In the genomic region with DNA sequence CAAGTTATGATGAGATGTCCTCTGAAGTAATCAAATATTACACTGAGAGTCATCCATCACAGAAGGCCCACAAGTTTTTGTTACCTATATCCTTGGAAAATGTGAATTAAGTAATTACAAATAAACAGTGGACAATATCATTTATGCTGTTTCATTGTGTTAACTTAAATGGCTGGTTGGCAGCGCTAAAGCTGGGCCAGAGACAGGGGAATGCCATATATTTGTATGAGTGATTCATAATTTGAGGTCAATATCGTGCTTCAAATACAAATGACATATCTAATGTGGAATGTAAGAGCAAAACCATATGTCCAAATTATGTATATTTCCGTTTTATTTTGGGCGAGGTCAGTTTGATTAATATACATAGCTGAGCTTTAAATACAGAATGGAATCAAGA, we compare ENCODE assay signal across 18 cellular contexts.
"Had no signal": no experiment of that assay in that cellular context is flagged by ENCODE, and none has a peak within 500 bp of the region (broad histone marks: within the 10 kb centered on the region; RNA-seq: fewer than 3 reads in every experiment).

No MANE protein-coding gene starts in this region.

- H3K4me1 Mint-ChIP-seq: activated naive CD8-positive, alpha-beta T cell treated with anti-CD3 and anti-CD28 coated beads, Interleukin-2, amount 10 ng/mL, durations not matched to agents 7 days and 5 days had no signal

- FAIRE-seq: small intestine had no signal

- H3K4me3 Mint-ChIP-seq: activated naive CD8-positive, alpha-beta T cell treated with anti-CD3 and anti-CD28 coated beads, Interleukin-2, amount 10 ng/mL, durations not matched to agents 7 days and 5 days; natural killer cell treated with Interleukin-12 subunit alpha and Interleukin-12 subunit beta and Interleukin-15 and Interleukin-18, amount 100 ng/mL, for 72 hours had no signal

- H3K9me3 ChIP-seq: transverse colon had no signal

- H3K27ac ChIP-seq: left ventricle myocardium inferior, transverse colon, VCaP had no signal

- H3K27ac Mint-ChIP-seq: activated naive CD8-positive, alpha-beta T cell treated with anti-CD3 and anti-CD28 coated beads, Interleukin-2, amount 10 ng/mL, durations not matched to agents 7 days and 5 days; natural killer cell treated with Interleukin-12 subunit alpha and Interleukin-12 subunit beta and Interleukin-15 and Interleukin-18, amount 100 ng/mL, for 72 hours; progenitor cell of endocrine pancreas had no signal

- DNase-seq: activated CD4-positive, alpha-beta T cell treated with anti-CD3 and anti-CD28 coated beads for 1 hour; activated CD4-positive, alpha-beta T cell treated with anti-CD3 and anti-CD28 coated beads, Interleukin-2, amount 50 U/mL, for 4 hours; activated naive CD4-positive, alpha-beta T cell; activated naive CD8-positive, alpha-beta T cell treated with anti-CD3 and anti-CD28 coated beads, Interleukin-2, amount 10 ng/mL, durations not matched to agents 7 days and 5 days; activated T-cell treated with anti-CD3 and anti-CD28 coated beads for 4 hours; anterior cingulate cortex; glutamatergic neuron; hypothalamus; left ventricle myocardium inferior; mesenchymal stem cell; occipital lobe; right cardiac atrium; small intestine; stimulated activated naive CD8-positive, alpha-beta T cell treated with anti-CD3 and anti-CD28 coated beads, Interleukin-15, Interleukin-2, amounts not matched to agents 100 U/mL and 50 U/mL, for 24 hours; transverse colon had no signal

- H3K27me3 Mint-ChIP-seq: activated naive CD8-positive, alpha-beta T cell treated with anti-CD3 and anti-CD28 coated beads, Interleukin-2, amount 10 ng/mL, durations not matched to agents 7 days and 5 days; natural killer cell treated with Interleukin-12 subunit alpha and Interleukin-12 subunit beta and Interleukin-15 and Interleukin-18, amount 100 ng/mL, for 72 hours; progenitor cell of endocrine pancreas had no signal

- H3K27me3 ChIP-seq: transverse colon had no signal

- H3K36me3 ChIP-seq: left ventricle myocardium inferior, transverse colon had no signal

- ATAC-seq: natural killer cell treated with Interleukin-12 subunit alpha and Interleukin-12 subunit beta and Interleukin-15 and Interleukin-18, amount 100 ng/mL, for 72 hours; right cardiac atrium; stimulated activated naive CD8-positive, alpha-beta T cell treated with anti-CD3 and anti-CD28 coated beads, Interleukin-15, Interleukin-2, amounts not matched to agents 100 U/mL and 50 U/mL, for 24 hours had no signal

- H3K4me1 ChIP-seq: left ventricle myocardium inferior, transverse colon had no signal

- H3K4me3 ChIP-seq: left ventricle myocardium inferior, transverse colon had no signal

- H3K36me3 Mint-ChIP-seq: activated naive CD8-positive, alpha-beta T cell treated with anti-CD3 and anti-CD28 coated beads, Interleukin-2, amount 10 ng/mL, durations not matched to agents 7 days and 5 days; natural killer cell treated with Interleukin-12 subunit alpha and Interleukin-12 subunit beta and Interleukin-15 and Interleukin-18, amount 100 ng/mL, for 72 hours had no signal
